ENCODE assay signal across 29 cellular contexts in the genomic region with DNA sequence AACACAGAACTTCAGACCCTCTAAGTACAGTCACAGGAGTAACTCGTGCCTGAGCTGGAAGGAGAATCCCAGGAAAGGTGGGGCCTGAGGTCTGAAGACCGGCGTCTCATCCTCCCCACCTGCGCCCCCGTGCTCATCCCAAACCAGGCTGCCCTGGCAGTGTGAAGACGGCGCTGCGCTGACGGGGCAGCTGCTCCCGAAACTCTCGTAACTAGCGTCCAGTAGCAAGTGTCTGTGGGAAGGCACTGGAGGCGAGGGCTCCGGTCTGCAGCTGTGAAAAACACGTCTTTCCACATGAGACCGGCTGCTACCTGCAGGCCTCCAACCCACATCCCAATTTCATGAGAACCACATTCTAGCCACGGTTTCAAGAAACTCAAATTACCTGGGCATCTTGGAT.
"Had no signal": no experiment of that assay in that cellular context is flagged by ENCODE, and none has a peak within 500 bp of the region (broad histone marks: within the 10 kb centered on the region; RNA-seq: fewer than 3 reads in every experiment).

No MANE protein-coding gene starts in this region.

- H3K36me3 ChIP-seq: stomach, suprapubic skin, thoracic aorta, tibial artery, transverse colon, upper lobe of left lung, upper lobe of right lung, uterus, vagina had no signal

- H3K27ac Mint-ChIP-seq: stimulated activated effector memory CD8-positive, alpha-beta T cell treated with anti-CD3 and anti-CD28 coated beads, Interleukin-12 subunit alpha, Interleukin-12 subunit beta, amount 100 ng/mL, for 72 hours; stimulated activated memory B cell treated with anti-CD40 and anti-IgM and Interleukin-4, amounts not matched to agents 10 μg/mL and 1 μg/mL and 100 μg/mL, for 72 hours; stimulated activated naive B cell treated with anti-CD40 and anti-IgM and Interleukin-4, amounts not matched to agents 10 μg/mL and 1 μg/mL and 100 μg/mL, for 72 hours; stimulated activated naive CD8-positive, alpha-beta T cell treated with anti-CD3 and anti-CD28 coated beads, Interleukin-15, amount 100 ng/mL, for 72 hours; stimulated activated naive CD8-positive, alpha-beta T cell treated with anti-CD3 and anti-CD28 coated beads, Interleukin-15, Interleukin-2, amounts not matched to agents 100 ng/mL and 50 ng/mL, for 24 hours; type B pancreatic cell had no signal

- H3K27ac ChIP-seq: stomach, suprapubic skin, testis, thoracic aorta, tibial artery, tibial nerve, transverse colon, upper lobe of left lung, upper lobe of right lung, uterus, vagina had no signal

- H3K4me1 ChIP-seq: stomach, suprapubic skin, testis, tibial artery, tibial nerve, transverse colon, upper lobe of left lung, upper lobe of right lung, uterus, vagina had no signal

- ATAC-seq: stimulated activated effector memory CD8-positive, alpha-beta T cell treated with anti-CD3 and anti-CD28 coated beads, Interleukin-12 subunit alpha, Interleukin-12 subunit beta, amount 100 ng/mL, for 72 hours; stimulated activated memory B cell treated with anti-CD40 and anti-IgM and Interleukin-4, amounts not matched to agents 10 μg/mL and 1 μg/mL and 100 μg/mL, for 72 hours; stimulated activated naive B cell treated with anti-CD40 and anti-IgM and Interleukin-4, amounts not matched to agents 10 μg/mL and 1 μg/mL and 100 μg/mL, for 72 hours; stimulated activated naive CD8-positive, alpha-beta T cell treated with anti-CD3 and anti-CD28 coated beads, Interleukin-15, amount 100 ng/mL, for 72 hours; stimulated activated naive CD8-positive, alpha-beta T cell treated with anti-CD3 and anti-CD28 coated beads, Interleukin-15, Interleukin-2, amounts not matched to agents 100 U/mL and 50 U/mL, for 24 hours; upper lobe of right lung had no signal

- H3K36me3 Mint-ChIP-seq: stimulated activated effector memory CD8-positive, alpha-beta T cell treated with anti-CD3 and anti-CD28 coated beads, Interleukin-12 subunit alpha, Interleukin-12 subunit beta, amount 100 ng/mL, for 72 hours; stimulated activated memory B cell treated with anti-CD40 and anti-IgM and Interleukin-4, amounts not matched to agents 10 μg/mL and 1 μg/mL and 100 μg/mL, for 72 hours; stimulated activated naive B cell treated with anti-CD40 and anti-IgM and Interleukin-4, amounts not matched to agents 10 μg/mL and 1 μg/mL and 100 μg/mL, for 72 hours; type B pancreatic cell had no signal

- H3K27me3 Mint-ChIP-seq: type B pancreatic cell had no signal

- H3K9me3 Mint-ChIP-seq: type B pancreatic cell had no signal

- H3K4me1 Mint-ChIP-seq: stimulated activated effector memory CD8-positive, alpha-beta T cell treated with anti-CD3 and anti-CD28 coated beads, Interleukin-12 subunit alpha, Interleukin-12 subunit beta, amount 100 ng/mL, for 72 hours; stimulated activated memory B cell treated with anti-CD40 and anti-IgM and Interleukin-4, amounts not matched to agents 10 μg/mL and 1 μg/mL and 100 μg/mL, for 72 hours; stimulated activated naive B cell treated with anti-CD40 and anti-IgM and Interleukin-4, amounts not matched to agents 10 μg/mL and 1 μg/mL and 100 μg/mL, for 72 hours; stimulated activated naive CD8-positive, alpha-beta T cell treated with anti-CD3 and anti-CD28 coated beads, Interleukin-15, amount 100 ng/mL, for 72 hours had no signal

- H3K4me3 ChIP-seq: stomach, suprapubic skin, testis, thoracic aorta, tibial artery, tibial nerve, transverse colon, upper lobe of left lung, upper lobe of right lung, uterus, vagina had no signal

- FAIRE-seq: urothelium cell line had no signal

- DNase-seq: stimulated activated CD4-positive, alpha-beta T cell treated with anti-CD3 and anti-CD28 coated beads, Interleukin-2, amount 100 ng/mL, for 24 hours; stimulated activated CD4-positive, alpha-beta T cell treated with anti-CD3 and anti-CD28 coated beads, Interleukin-2, amount 100 ng/mL, for 48 hours; stimulated activated CD4-positive, alpha-beta T cell treated with anti-CD3 and anti-CD28 coated beads, Interleukin-4, amount 100 ng/mL, for 1 hour; stimulated activated CD4-positive, alpha-beta T cell treated with anti-CD3 and anti-CD28 coated beads, Interleukin-4, amount 100 ng/mL, for 24 hours; stimulated activated CD4-positive, alpha-beta T cell treated with anti-CD3 and anti-CD28 coated beads, Interleukin-4, amount 100 ng/mL, for 4 hours; stimulated activated CD8-positive, alpha-beta memory T cell treated with anti-CD3 and anti-CD28 coated beads, Interleukin-4, amount 100 ng/mL, for 48 hours; stimulated activated naive B cell treated with anti-CD40 and anti-IgM and Interleukin-4, amounts not matched to agents 10 μg/mL and 1 μg/mL and 100 μg/mL, for 72 hours; stimulated activated naive CD4-positive, alpha-beta T cell; stimulated activated naive CD4-positive, alpha-beta T cell treated with Interleukin-2 at 50 U/mL for 16 hours; stimulated activated naive CD8-positive, alpha-beta T cell treated with anti-CD3 and anti-CD28 coated beads, Interleukin-15, amount 100 ng/mL, for 72 hours; stimulated activated naive CD8-positive, alpha-beta T cell treated with anti-CD3 and anti-CD28 coated beads, Interleukin-15, Interleukin-2, amounts not matched to agents 100 U/mL and 50 U/mL, for 24 hours; stomach; substantia nigra; testis; tibial artery; transverse colon; trophoblast cell; upper lobe of right lung; uterus had no signal

- H3K27me3 ChIP-seq: stomach, suprapubic skin, testis, tibial artery, tibial nerve, transverse colon, upper lobe of left lung, upper lobe of right lung, uterus, vagina had no signal

- H3K9me3 ChIP-seq: suprapubic skin, testis, thoracic aorta, transverse colon, upper lobe of left lung, upper lobe of right lung, uterus, vagina had no signal

- H3K4me3 Mint-ChIP-seq: stimulated activated effector memory CD8-positive, alpha-beta T cell treated with anti-CD3 and anti-CD28 coated beads, Interleukin-12 subunit alpha, Interleukin-12 subunit beta, amount 100 ng/mL, for 72 hours; stimulated activated memory B cell treated with anti-CD40 and anti-IgM and Interleukin-4, amounts not matched to agents 10 μg/mL and 1 μg/mL and 100 μg/mL, for 72 hours; stimulated activated naive B cell treated with anti-CD40 and anti-IgM and Interleukin-4, amounts not matched to agents 10 μg/mL and 1 μg/mL and 100 μg/mL, for 72 hours; stimulated activated naive CD8-positive, alpha-beta T cell treated with anti-CD3 and anti-CD28 coated beads, Interleukin-15, amount 100 ng/mL, for 72 hours; stimulated activated naive CD8-positive, alpha-beta T cell treated with anti-CD3 and anti-CD28 coated beads, Interleukin-15, Interleukin-2, amounts not matched to agents 100 ng/mL and 50 ng/mL, for 24 hours; type B pancreatic cell had no signal
